Comparison of ENCODE assay signal across 18 cellular contexts in the genomic region with DNA sequence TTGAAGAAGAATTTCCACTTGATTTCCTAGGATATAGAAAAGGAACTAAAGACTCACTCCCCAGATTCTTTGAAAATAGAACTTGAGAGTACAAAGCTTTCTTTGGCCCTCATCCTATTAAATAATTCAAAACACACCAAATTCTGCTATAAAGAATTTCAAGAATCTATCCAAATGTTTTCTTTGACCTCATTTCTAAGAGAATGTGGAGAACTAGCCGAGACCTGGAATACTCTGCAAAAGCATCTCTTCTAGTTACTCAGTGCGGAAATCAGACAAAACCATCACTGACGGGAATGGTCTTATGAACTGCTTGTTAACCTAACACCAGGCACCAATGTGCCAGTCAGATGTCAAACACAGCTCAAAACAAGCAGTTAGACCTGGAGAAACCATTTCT. TPM values are rescaled to one million over a fixed set of nuclear protein-coding genes. Genes with fewer than 3 reads are reported as not detected.
DNase-seq lines count a peak whose midpoint lies in the region; ATAC-seq, FAIRE-seq and TF ChIP-seq lines count a peak whose summit lies in the region.
"Had no signal": no experiment of that assay in that cellular context is flagged by ENCODE, and none has a peak within 500 bp of the region (broad histone marks: within the 10 kb centered on the region; RNA-seq: fewer than 3 reads in every experiment).

No MANE protein-coding gene starts in this region.

- peak; percentile 88 for FAIRE-seq in endometrium (lab: Jason Lieb, UNC)
- FAIRE-seq: GM12892, GM19239 had no signal

- no peak overlapping the region for H3K4me3 Mint-ChIP-seq in T-cell
- H3K4me3 Mint-ChIP-seq: CD4-positive, alpha-beta memory T cell; H9 had no signal

- ATAC-seq in thoracic aorta (ENCODE audit: insufficient number of reproducible peaks, low FRiP score, low read depth) (no peak), T-cell (replicated peaks in 1 of 4) (no peak)

- POLR2A ChIA-PET in T-cell (lab: Charles Lee): interaction anchor here in 1 of 2 donors (0.7 kb wide), 1 partner anchor 38 kb away, joined by 5 read pairs; no protein-coding TSS in a partner anchor

- H3K27me3 ChIP-seq in adipocyte (replicated peaks; ENCODE audit: control insufficient read depth, insufficient read depth, low read length) (no peaks in the 10 kb centered on the region), thoracic aorta (replicated peaks; ENCODE audit: insufficient read depth) (no peaks in the 10 kb centered on the region)

- H3K27ac ChIP-seq in thoracic aorta: peak overlapping the region; percentile 64 to 78
- H3K27ac ChIP-seq: C4-2B had no signal

- H3K9me3 Mint-ChIP-seq in T-cell: no peaks in the 10 kb centered on the region
- H3K9me3 Mint-ChIP-seq: CD4-positive, alpha-beta memory T cell had no signal

- no peak overlapping the region for H3K27ac Mint-ChIP-seq in T-cell
- H3K27ac Mint-ChIP-seq: CD4-positive, alpha-beta memory T cell; H9 had no signal

- H3K4me3 ChIP-seq in adipocyte (ENCODE audit: low read length) (no peak overlapping the region), fibroblast of the aortic adventitia (ENCODE audit: low read depth, low read length) (no peak overlapping the region), thoracic aorta (peak overlapping the region; percentile 44)

- CTCF ChIA-PET in T-cell (lab: Charles Lee): no interaction called here

- H3K4me1 Mint-ChIP-seq in T-cell: no peaks in the 10 kb centered on the region
- H3K4me1 Mint-ChIP-seq: CD4-positive, alpha-beta memory T cell had no signal

- H3K9ac ChIP-seq in adipocyte (ENCODE audit: low read length): no peak overlapping the region

- H3K9me3 ChIP-seq in adipocyte (ENCODE audit: control insufficient read depth, low read length) (no peaks in the 10 kb centered on the region), thoracic aorta (no peaks in the 10 kb centered on the region)
- H3K9me3 ChIP-seq: BE2C had no signal

- H3K36me3 Mint-ChIP-seq in T-cell: no peaks in the 10 kb centered on the region
- H3K36me3 Mint-ChIP-seq: CD4-positive, alpha-beta memory T cell had no signal

- peaks cover 0 to 5% of the 10 kb centered on the region in 2 donors for H3K27me3 Mint-ChIP-seq in T-cell

- peak; percentile 80 for DNase-seq in adipocyte (ENCODE audit: low read depth)
- peak; percentile 75 for DNase-seq in fibroblast of the aortic adventitia (ENCODE audit: low read depth)
- DNase-seq in thoracic aorta (ENCODE audit: low spot score): no peak
- DNase-seq in T-cell: no peak
- no peak for DNase-seq in NCI-H146 (lab: John Stamatoyannopoulos, UW)
- DNase-seq in Ammon's horn (ENCODE audit: low spot score): no peak
- DNase-seq in NCI-H2029 (lab: John Stamatoyannopoulos, UW): no peak
- DNase-seq: ACHN; BE2C; CD4-positive, alpha-beta memory T cell; DMS79; EL; GOT3; H9 had no signal

- TF ChIP-seq CTCF in fibroblast of the aortic adventitia (IDR thresholded peaks at IDR 0.05; ENCODE audit: insufficient read depth, low read length) (no peak), thoracic aorta (IDR thresholded peaks at IDR 0.05) (no peak)

- no peaks in the 10 kb centered on the region for H3K36me3 ChIP-seq in adipocyte (ENCODE audit: control insufficient read depth, insufficient read depth, low read length, severe bottlenecking)
- no peaks in the 10 kb centered on the region for H3K36me3 ChIP-seq in thoracic aorta
- H3K36me3 ChIP-seq: BE2C had no signal

- H3K4me1 ChIP-seq in adipocyte (ENCODE audit: control insufficient read depth, insufficient read depth, low read length): no peaks in the 10 kb centered on the region
- H3K4me1 ChIP-seq in thoracic aorta (ENCODE audit: control insufficient read depth in 1 of 2, low read depth in 2 of 2): peaks cover 12 to 45% of the 10 kb centered on the region in 2 donors
- H3K4me1 ChIP-seq: BE2C had no signal

RNA-seq across cellular contexts. Expression of a gene that starts 44.2 kb away (rescaled TPM):
- 45.6 and 161 TPM in 2 replicates for total RNA-seq in fibroblast of the aortic adventitia (ENCODE audit: low replicate concordance)
- 100 to 1,000 TPM in 1 of 2 donors, 10 to 100 TPM in 1; 44.1 to 133 TPM for total RNA-seq in thoracic aorta
- total RNA-seq in T-cell: 10 to 100 TPM; 24.4 to 44.8 (median 35.1) TPM

Comparison
In these comparisons a context has a peak if more than half of its experiments do, and no peak if none do; other contexts are left out.
1. DNase-seq: peak in adipocyte (single experiment) and fibroblast of the aortic adventitia (single experiment); none in thoracic aorta (single experiment), T-cell (0 of 34), NCI-H146 (single experiment), Ammon's horn (single experiment) and NCI-H2029 (single experiment).